8 cellular contexts compared by ENCODE assay signal in genomic region chr10:19819419-19820033, GRCh38. TPM values are rescaled to one million over a fixed set of nuclear protein-coding genes. Genes with fewer than 3 reads are reported as not detected.
DNase-seq lines count a peak whose midpoint lies in the region; TF ChIP-seq lines count a peak whose summit lies in the region.

No MANE protein-coding gene starts in this region.

- DNase-seq in NCI-H82 (lab: John Stamatoyannopoulos, UW): peak; percentile 44
- DNase-seq in NCI-H82 treated with DMSO at 0.1 percent for 48 hours (lab: John Stamatoyannopoulos, UW; ENCODE audit: unreplicated experiment): no peak
- DNase-seq in KG1 (lab: John Stamatoyannopoulos, UW): peak; percentile 40
- peak; percentile 82 for DNase-seq in adipocyte (ENCODE audit: low read depth)
- peak; percentile 94 for DNase-seq in inferior parietal cortex (ENCODE audit: extremely low spot score)
- DNase-seq in suprapubic skin (ENCODE audit: low spot score in 2 of 2): no peak
- no peak for DNase-seq in activated CD4-positive, alpha-beta T cell treated with anti-CD3 and anti-CD28 coated beads for 48 hours
- DNase-seq in activated T-helper 2 cell treated with anti-CD3 and anti-CD28 coated beads, Interferon-gamma antibody, Interleukin-2, Interleukin-4, amounts not matched to agents 10 μg/mL and 5 μg/mL and 100 μg/mL, durations not matched to agents 14 hours and 24 hours and 36 hours (ENCODE audit: low spot score): no peak

- H3K36me3 ChIP-seq in adipocyte (ENCODE audit: control insufficient read depth, insufficient read depth, low read length, severe bottlenecking): no peaks in the 10 kb centered on the region
- H3K36me3 ChIP-seq in suprapubic skin: no peaks in the 10 kb centered on the region

- H3K9me3 ChIP-seq in adipocyte (ENCODE audit: control insufficient read depth, low read length) (no peaks in the 10 kb centered on the region), suprapubic skin (no peaks in the 10 kb centered on the region)

- H3K36me3 Mint-ChIP-seq in activated T-helper 2 cell treated with anti-CD3 and anti-CD28 coated beads, Interferon-gamma antibody, Interleukin-2, Interleukin-4, amounts not matched to agents 10 μg/mL and 5 μg/mL and 100 μg/mL, durations not matched to agents 14 hours and 24 hours and 36 hours (ENCODE audit: low read depth): no peaks in the 10 kb centered on the region

- H3K27me3 ChIP-seq in adipocyte (replicated peaks; ENCODE audit: control insufficient read depth, insufficient read depth, low read length) (peaks cover 9% of the 10 kb centered on the region), suprapubic skin (no peaks in the 10 kb centered on the region)

- H3K27ac ChIP-seq in suprapubic skin: no peak overlapping the region

- WGBS in suprapubic skin: 1% methylated on average over 2 of the region's 2 CpGs

- intact Hi-C loops in activated T-helper 2 cell treated with anti-CD3 and anti-CD28 coated beads, Interferon-gamma antibody, Interleukin-2, Interleukin-4, amounts not matched to agents 10 μg/mL and 5 μg/mL and 100 μg/mL, durations not matched to agents 14 hours and 24 hours and 36 hours (cut with micrococcal nuclease): loop anchor here (10.0 kb wide), 1 partner anchor 1135 kb away; no protein-coding TSS in a partner anchor

- H3K27ac Mint-ChIP-seq in activated T-helper 2 cell treated with anti-CD3 and anti-CD28 coated beads, Interferon-gamma antibody, Interleukin-2, Interleukin-4, amounts not matched to agents 10 μg/mL and 5 μg/mL and 100 μg/mL, durations not matched to agents 14 hours and 24 hours and 36 hours: no peak overlapping the region

- H3K4me1 ChIP-seq in adipocyte (ENCODE audit: control insufficient read depth, insufficient read depth, low read length): peaks cover 14% of the 10 kb centered on the region
- peaks cover 32% of the 10 kb centered on the region for H3K4me1 ChIP-seq in suprapubic skin

- H3K4me3 ChIP-seq in adipocyte (ENCODE audit: low read length): no peak overlapping the region
- peak overlapping the region; percentile 93 for H3K4me3 ChIP-seq in suprapubic skin

- H3K27me3 Mint-ChIP-seq in activated T-helper 2 cell treated with anti-CD3 and anti-CD28 coated beads, Interferon-gamma antibody, Interleukin-2, Interleukin-4, amounts not matched to agents 10 μg/mL and 5 μg/mL and 100 μg/mL, durations not matched to agents 14 hours and 24 hours and 36 hours (ENCODE audit: low read depth): peaks cover 31% of the 10 kb centered on the region

- no peak for TF ChIP-seq POLR2A in suprapubic skin (IDR thresholded peaks at IDR 0.05)

- no peak overlapping the region for H3K4me3 Mint-ChIP-seq in activated T-helper 2 cell treated with anti-CD3 and anti-CD28 coated beads, Interferon-gamma antibody, Interleukin-2, Interleukin-4, amounts not matched to agents 10 μg/mL and 5 μg/mL and 100 μg/mL, durations not matched to agents 14 hours and 24 hours and 36 hours (ENCODE audit: low read depth)

- TF ChIP-seq EP300 in suprapubic skin (IDR thresholded peaks at IDR 0.05): no peak

- no peaks in the 10 kb centered on the region for H3K9me3 Mint-ChIP-seq in activated T-helper 2 cell treated with anti-CD3 and anti-CD28 coated beads, Interferon-gamma antibody, Interleukin-2, Interleukin-4, amounts not matched to agents 10 μg/mL and 5 μg/mL and 100 μg/mL, durations not matched to agents 14 hours and 24 hours and 36 hours

- H3K9ac ChIP-seq in adipocyte (ENCODE audit: low read length): no peak overlapping the region

- H3K4me1 Mint-ChIP-seq in activated T-helper 2 cell treated with anti-CD3 and anti-CD28 coated beads, Interferon-gamma antibody, Interleukin-2, Interleukin-4, amounts not matched to agents 10 μg/mL and 5 μg/mL and 100 μg/mL, durations not matched to agents 14 hours and 24 hours and 36 hours (ENCODE audit: low read depth): no peaks in the 10 kb centered on the region

- TF ChIP-seq CTCF in suprapubic skin (IDR thresholded peaks at IDR 0.05): peak; percentile 74 to 80

RNA-seq across cellular contexts. Expression of gene PLXDC2, which starts 3.3 kb away (rescaled TPM):
- 10 to 100 TPM; 93.0 to 97.0 (median 95.0) TPM for total RNA-seq in suprapubic skin
- not detected in 2 replicates for total RNA-seq in activated T-helper 2 cell treated with anti-CD3 and anti-CD28 coated beads, Interferon-gamma antibody, Interleukin-2, Interleukin-4, amounts not matched to agents 10 μg/mL and 5 μg/mL and 100 μg/mL, durations not matched to agents 14 hours and 24 hours and 36 hours

Comparison
In these comparisons a context has a peak if more than half of its experiments do, and no peak if none do; other contexts are left out.
1. DNase-seq: peak in NCI-H82 (single experiment), KG1 (single experiment), adipocyte (single experiment) and inferior parietal cortex (single experiment); none in NCI-H82 treated with DMSO at 0.1 percent for 48 hours (single experiment), suprapubic skin (0 of 2), activated CD4-positive, alpha-beta T cell treated with anti-CD3 and anti-CD28 coated beads for 48 hours (single experiment) and activated T-helper 2 cell treated with anti-CD3 and anti-CD28 coated beads, Interferon-gamma antibody, Interleukin-2, Interleukin-4, amounts not matched to agents 10 μg/mL and 5 μg/mL and 100 μg/mL, durations not matched to agents 14 hours and 24 hours and 36 hours (single experiment).
2. RNA of gene PLXDC2, which starts 3.3 kb away (total RNA-seq): 93.0 to 97.0 TPM in suprapubic skin; not detected in activated T-helper 2 cell treated with anti-CD3 and anti-CD28 coated beads, Interferon-gamma antibody, Interleukin-2, Interleukin-4, amounts not matched to agents 10 μg/mL and 5 μg/mL and 100 μg/mL, durations not matched to agents 14 hours and 24 hours and 36 hours; every median in the first group is over 10 times any median in the second.